Comparison of ENCODE assay signal across 2 cellular contexts in genomic region chr1:108239433-108239832, GRCh38. TPM values are rescaled to one million over a fixed set of nuclear protein-coding genes. Genes with fewer than 3 reads are reported as not detected.
"Had no signal": no experiment of that assay in that cellular context is flagged by ENCODE, and none has a peak within 500 bp of the region (broad histone marks: within the 10 kb centered on the region; RNA-seq: fewer than 3 reads in every experiment).

No MANE protein-coding gene starts in this region.

RNA-seq across cellular contexts. Expression of gene NBPF4, which starts 4.4 kb away (rescaled TPM):
- total RNA-seq: G401, GM12878 had no signal
- polyA plus RNA-seq: GM12878 had no signal
